Comparison of ENCODE assay signal across 28 cellular contexts in the genomic region with DNA sequence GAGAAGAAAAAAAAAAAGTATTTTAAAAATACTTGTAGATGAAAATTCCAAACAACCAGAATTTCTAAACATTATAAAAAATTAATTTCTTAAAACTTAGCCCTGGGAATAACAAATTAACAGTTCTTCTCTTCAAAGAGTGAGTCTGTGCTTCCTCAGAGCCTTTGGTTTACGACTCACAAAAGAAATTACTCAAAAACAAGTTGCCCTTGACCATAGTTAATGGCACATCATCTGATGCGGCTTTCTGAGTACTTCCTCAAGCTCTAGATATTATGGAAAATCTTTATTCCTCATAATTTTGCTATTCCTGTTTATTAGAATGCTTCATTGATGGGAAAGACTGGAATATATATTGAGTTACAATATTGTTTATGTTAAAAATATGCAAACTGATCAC.
"Had no signal": no experiment of that assay in that cellular context is flagged by ENCODE, and none has a peak within 500 bp of the region (broad histone marks: within the 10 kb centered on the region; RNA-seq: fewer than 3 reads in every experiment).

No MANE protein-coding gene starts in this region.

- H3K9me3 ChIP-seq: esophagus muscularis mucosa, mucosa of descending colon, prostate gland, right atrium auricular region, stomach, thyroid gland, vagina had no signal

- H3K4me3 Mint-ChIP-seq: memory B cell; mesothelial cell of epicardium; naive B cell; natural killer cell treated with Interleukin-12 subunit alpha and Interleukin-12 subunit beta and Interleukin-15 and Interleukin-18, amount 100 ng/mL, for 72 hours; neural crest cell; stimulated activated effector memory CD8-positive, alpha-beta T cell treated with anti-CD3 and anti-CD28 coated beads, Interleukin-12 subunit alpha, Interleukin-12 subunit beta, amount 100 ng/mL, for 72 hours had no signal

- H3K36me3 ChIP-seq: prostate gland, vagina had no signal

- H3K36me3 Mint-ChIP-seq: mesothelial cell of epicardium; natural killer cell treated with Interleukin-12 subunit alpha and Interleukin-12 subunit beta and Interleukin-15 and Interleukin-18, amount 100 ng/mL, for 72 hours had no signal

- H3K4me1 ChIP-seq: prostate gland had no signal

- H3K27ac ChIP-seq: esophagus muscularis mucosa, hepatocyte, prostate gland, right atrium auricular region, stomach, thyroid gland, vagina had no signal

- DNase-seq: dorsolateral prefrontal cortex; effector CD4-positive, alpha-beta T cell; foreskin melanocyte; head of caudate nucleus; kidney; mucosa of descending colon; naive B cell; stimulated activated CD4-positive, alpha-beta T cell treated with anti-CD3 and anti-CD28 coated beads, Interleukin-12 subunit alpha, Interleukin-12 subunit beta, amount 100 ng/mL, for 4 hours; stimulated activated CD4-positive, alpha-beta T cell treated with anti-CD3 and anti-CD28 coated beads, Interleukin-1b, Interleukin-23, amount 100 ng/mL, for 48 hours; stimulated activated CD4-positive, alpha-beta T cell treated with anti-CD3 and anti-CD28 coated beads, Interleukin-4, amount 100 ng/mL, for 24 hours; stimulated activated naive CD4-positive, alpha-beta T cell treated with Interleukin-2 at 50 U/mL for 16 hours; stomach; thyroid gland; trophoblast cell had no signal

- ATAC-seq: left lobe of liver, mucosa of descending colon, sciatic nerve had no signal

- H3K27me3 Mint-ChIP-seq: memory B cell; naive B cell; natural killer cell treated with Interleukin-12 subunit alpha and Interleukin-12 subunit beta and Interleukin-15 and Interleukin-18, amount 100 ng/mL, for 72 hours had no signal

- H3K9me3 Mint-ChIP-seq: memory B cell; mesothelial cell of epicardium; naive B cell; natural killer cell treated with Interleukin-12 subunit alpha and Interleukin-12 subunit beta and Interleukin-15 and Interleukin-18, amount 100 ng/mL, for 72 hours; neural crest cell; stimulated activated effector memory CD8-positive, alpha-beta T cell treated with anti-CD3 and anti-CD28 coated beads, Interleukin-12 subunit alpha, Interleukin-12 subunit beta, amount 100 ng/mL, for 72 hours had no signal

- H3K4me3 ChIP-seq: dorsolateral prefrontal cortex, esophagus muscularis mucosa, hepatocyte, lung, mucosa of descending colon, prostate gland, right atrium auricular region, smooth muscle cell, stomach, thyroid gland, vagina had no signal

- H3K27ac Mint-ChIP-seq: memory B cell; mesothelial cell of epicardium; stimulated activated effector memory CD8-positive, alpha-beta T cell treated with anti-CD3 and anti-CD28 coated beads, Interleukin-12 subunit alpha, Interleukin-12 subunit beta, amount 100 ng/mL, for 72 hours had no signal

- H3K27me3 ChIP-seq: dorsolateral prefrontal cortex, esophagus muscularis mucosa, hepatocyte, right atrium auricular region, stomach, thyroid gland, vagina had no signal
